ENCODE assay signal across 10 cellular contexts in the genomic region with DNA sequence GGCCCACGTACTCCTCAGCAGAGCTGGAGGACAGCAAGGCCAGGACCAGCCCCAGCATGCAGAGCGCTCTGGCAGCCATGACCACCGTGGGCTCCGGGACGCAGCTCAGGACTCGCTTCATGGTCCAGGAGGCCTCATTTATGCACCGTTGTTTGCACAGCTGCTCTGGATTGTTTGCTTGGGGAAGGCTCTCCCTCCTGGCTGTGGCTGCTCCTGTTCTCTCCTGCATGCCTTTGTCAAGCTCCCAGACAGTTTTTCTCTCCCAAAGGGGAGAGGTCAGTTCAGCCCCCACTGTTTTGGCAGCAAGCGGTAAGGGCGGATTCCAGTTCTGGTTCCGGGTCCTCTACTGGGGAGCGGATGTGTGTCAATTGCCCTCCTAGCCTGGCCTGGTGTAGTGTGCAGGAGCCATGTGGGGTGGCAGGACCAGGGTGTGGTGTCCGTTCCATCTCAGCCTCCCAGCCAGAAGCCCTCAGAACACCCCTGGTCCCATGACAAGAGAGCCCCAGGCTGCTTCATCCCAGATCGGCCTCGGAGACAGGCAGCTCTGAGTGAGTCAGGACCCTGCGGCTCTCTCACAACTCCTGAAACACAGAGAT. TPM values are rescaled to one million over a fixed set of nuclear protein-coding genes. Genes with fewer than 3 reads are reported as not detected.
DNase-seq lines count a peak whose midpoint lies in the region; ATAC-seq, FAIRE-seq and TF ChIP-seq lines count a peak whose summit lies in the region.
"Had no signal": no experiment of that assay in that cellular context is flagged by ENCODE, and none has a peak within 500 bp of the region (broad histone marks: within the 10 kb centered on the region; RNA-seq: fewer than 3 reads in every experiment).

A gene with protein sequence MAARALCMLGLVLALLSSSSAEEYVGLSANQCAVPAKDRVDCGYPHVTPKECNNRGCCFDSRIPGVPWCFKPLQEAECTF (minus strand): TSS at position 114 of the 596 bp plus-strand sequence. CDS start 35 bp downstream, at position 79.

- no peak within 1 kb of the TSS for H2BK15ac ChIP-seq in IMR-90 (ENCODE audit: low read depth, low read length)

- no peak within 1 kb of the TSS for H4K91ac ChIP-seq in IMR-90 (ENCODE audit: insufficient read depth, low read depth, low read length)

- H2BK5ac ChIP-seq in IMR-90 (ENCODE audit: low read depth, low read length, poor library complexity, severe bottlenecking): no peak within 1 kb of the TSS

- no peak within 1 kb of the TSS for H3K23ac ChIP-seq in IMR-90 (ENCODE audit: low read depth, low read length)

- peak within 1 kb of the TSS; percentile 47 for H3K4me3 Mint-ChIP-seq in progenitor cell of endocrine pancreas (ENCODE audit: low read depth)

- H3K27me3 Mint-ChIP-seq in progenitor cell of endocrine pancreas: peaks cover under 1% of the 10 kb centered on the region

- no peak within 1 kb of the TSS for H3K27ac ChIP-seq in IMR-90 (ENCODE audit: insufficient read depth, low read length)
- H3K27ac ChIP-seq in endothelial cell of umbilical vein (ENCODE audit: insufficient read depth, low read depth, low read length): no peak within 1 kb of the TSS
- no peak within 1 kb of the TSS for H3K27ac ChIP-seq in brain microvascular endothelial cell
- H3K27ac ChIP-seq: cardiac muscle cell had no signal

- no peak for TF ChIP-seq CTCF in IMR-90 (conservative IDR thresholded peaks at IDR 0.05; ENCODE audit: low read depth, low read length)
- no peak for TF ChIP-seq CTCF in endothelial cell of umbilical vein (IDR thresholded peaks at IDR 0.05; ENCODE audit: extremely low read depth in 1 of 2, insufficient read depth in 1 of 2, low read depth in 1 of 2, low read length in 2 of 2)
- TF ChIP-seq CTCF in progenitor cell of endocrine pancreas (IDR thresholded peaks at IDR 0.05; ENCODE audit: unreplicated experiment): no peak
- TF ChIP-seq CTCF in brain microvascular endothelial cell (IDR thresholded peaks at IDR 0.05; ENCODE audit: low read depth, low read length, missing control alignments): no peak

- H3K4me3 ChIP-seq in IMR-90 (ENCODE audit: insufficient read depth, low read depth, low read length): no peak within 1 kb of the TSS
- H3K4me3 ChIP-seq in endothelial cell of umbilical vein (replicated peaks in 1 of 3; ENCODE audit: insufficient read depth in 1 of 3, low read depth in 1 of 3, low read length in 3 of 3): no peak within 1 kb of the TSS
- no peak within 1 kb of the TSS for H3K4me3 ChIP-seq in brain microvascular endothelial cell (ENCODE audit: low read depth, low read length)
- H3K4me3 ChIP-seq: cardiac muscle cell had no signal

- H3K9me1 ChIP-seq in IMR-90 (ENCODE audit: insufficient read depth, low read length) (no peaks in the 10 kb centered on the region), endothelial cell of umbilical vein (replicated peaks; ENCODE audit: control insufficient read depth, extremely low read depth, insufficient read depth, low read length) (no peaks in the 10 kb centered on the region)

- H3K36me3 ChIP-seq in IMR-90 (ENCODE audit: control insufficient read depth, insufficient read depth, low read length) (no peaks in the 10 kb centered on the region), endothelial cell of umbilical vein (ENCODE audit: control insufficient read depth in 2 of 2, extremely low read depth in 1 of 2, insufficient read depth in 2 of 2, low read length in 2 of 2) (no peaks in the 10 kb centered on the region), brain microvascular endothelial cell (replicated peaks) (no peaks in the 10 kb centered on the region)
- H3K36me3 ChIP-seq: cardiac muscle cell had no signal

- ATAC-seq in IMR-90 (ENCODE audit: low read depth): no peak
- no peak for ATAC-seq in HG02970 (IDR thresholded peaks at IDR 0.05; ENCODE audit: low FRiP score, unreplicated experiment)
- ATAC-seq in HG02642 (IDR thresholded peaks at IDR 0.05; ENCODE audit: poor library complexity, unreplicated experiment): no peak
- no peak for ATAC-seq in HG03432 (IDR thresholded peaks at IDR 0.05; ENCODE audit: unreplicated experiment)

- TF ChIP-seq POLR2A in IMR-90 (IDR thresholded peaks at IDR 0.05; ENCODE audit: low read depth, low read length): no peak
- TF ChIP-seq POLR2A in endothelial cell of umbilical vein (IDR thresholded peaks at IDR 0.05; ENCODE audit: low read depth, low read length): no peak

- dilution Hi-C loops in IMR-90 (cut with HindIII; ENCODE audit: low sequenced_read_pairs, unreplicated experiment): no loop called here
- dilution Hi-C loops in endothelial cell of umbilical vein (cut with MboI; ENCODE audit: extremely low pct_ligation_motif_present, low sequenced_read_pairs): no loop called here

- H2AFZ ChIP-seq in IMR-90 (replicated peaks; ENCODE audit: low read length, poor library complexity): peak within 1 kb of the TSS; percentile 56
- peak within 1 kb of the TSS; percentile 16 for H2AFZ ChIP-seq in endothelial cell of umbilical vein (ENCODE audit: low read depth, low read length)

- no peaks in the 10 kb centered on the region for H3K9me3 Mint-ChIP-seq in progenitor cell of endocrine pancreas (ENCODE audit: low read depth)

- no peak within 1 kb of the TSS for H3K9ac ChIP-seq in IMR-90 (ENCODE audit: low read depth, low read length)
- H3K9ac ChIP-seq in endothelial cell of umbilical vein (replicated peaks; ENCODE audit: extremely low read depth, insufficient read depth, low read length): no peak within 1 kb of the TSS

- H3K79me1 ChIP-seq in IMR-90 (ENCODE audit: low read depth in 1 of 2, low read length in 2 of 2): no peaks in the 10 kb centered on the region

- DNase-seq in IMR-90: no peak
- DNase-seq in NCI-H510A (lab: John Stamatoyannopoulos, UW): peak; percentile 95
- no peak for DNase-seq in endothelial cell of umbilical vein (ENCODE audit: low read depth, low spot score)
- DNase-seq in progenitor cell of endocrine pancreas (ENCODE audit: low spot score, unreplicated experiment): peak; percentile 27
- no peak for DNase-seq in brain microvascular endothelial cell
- DNase-seq: KBM-7 had no signal

- H3K36me3 Mint-ChIP-seq in progenitor cell of endocrine pancreas (ENCODE audit: insufficient read depth): no peaks in the 10 kb centered on the region

- no peak within 1 kb of the TSS for H3K18ac ChIP-seq in IMR-90 (ENCODE audit: low read depth, low read length)

- no peak within 1 kb of the TSS for H4K8ac ChIP-seq in IMR-90 (ENCODE audit: low read depth in 2 of 2, low read length in 2 of 2)

- H3K4me2 ChIP-seq in IMR-90 (ENCODE audit: low read depth, low read length) (no peak within 1 kb of the TSS), endothelial cell of umbilical vein (ENCODE audit: insufficient read depth, low read length) (no peak within 1 kb of the TSS)

- H4K5ac ChIP-seq in IMR-90 (ENCODE audit: low read depth, low read length): no peak within 1 kb of the TSS

- no peak within 1 kb of the TSS for H2AK5ac ChIP-seq in IMR-90 (ENCODE audit: low read depth, low read length)

- no peak within 1 kb of the TSS for H3K4ac ChIP-seq in IMR-90 (ENCODE audit: low read depth, low read length)

- no peak for FAIRE-seq in endothelial cell of umbilical vein (lab: Jason Lieb, UNC)

- H3K4me1 ChIP-seq in IMR-90 (ENCODE audit: control insufficient read depth, insufficient read depth, low read length) (no peaks in the 10 kb centered on the region), endothelial cell of umbilical vein (ENCODE audit: control insufficient read depth, extremely low read depth, insufficient read depth, low read length) (no peaks in the 10 kb centered on the region)

- POLR2A ChIA-PET in IMR-90 (lab: Charles Lee; ENCODE audit: unreplicated experiment) (no interaction called here), endothelial cell of umbilical vein (lab: Charles Lee) (no interaction called here)

- intact Hi-C loops in IMR-90 (cut with micrococcal nuclease): no loop called here
- intact Hi-C loops in endothelial cell of umbilical vein (cut with micrococcal nuclease): no loop called here

- no peak for TF ChIP-seq RAD21 in IMR-90 (IDR thresholded peaks at IDR 0.05; ENCODE audit: low read length)

- H3K14ac ChIP-seq in IMR-90 (replicated peaks; ENCODE audit: low read depth, low read length): no peak within 1 kb of the TSS

- no peaks in the 10 kb centered on the region for H3K79me2 ChIP-seq in endothelial cell of umbilical vein (ENCODE audit: control insufficient read depth, insufficient read depth, low read length)

- no peak within 1 kb of the TSS for H3K56ac ChIP-seq in IMR-90 (ENCODE audit: extremely low read depth, insufficient read depth, low read length)

- H2BK120ac ChIP-seq in IMR-90 (ENCODE audit: low read depth, low read length): no peak within 1 kb of the TSS

- CTCF ChIA-PET in IMR-90 (lab: Yijun Ruan, JAX): no interaction called here
- CTCF ChIA-PET in endothelial cell of umbilical vein (lab: Charles Lee): interaction anchor here (1.0 to 1.4 kb wide), 3 partner anchors 14 to 170 kb away, joined by 3 read pairs; no protein-coding TSS in a partner anchor

- WGBS in IMR-90 (ENCODE audit: extremely low coverage in 2 of 2, insufficient read length in 1 of 2), 2 experiments: no CpG with 5 or more reads among the region's 15 CpGs

- H3K4me1 Mint-ChIP-seq in progenitor cell of endocrine pancreas (ENCODE audit: low read depth): peaks cover 33% of the 10 kb centered on the region

- no peak within 1 kb of the TSS for H2BK20ac ChIP-seq in IMR-90 (ENCODE audit: low read depth, low read length)

- H4K20me1 ChIP-seq in IMR-90 (ENCODE audit: insufficient read depth, low read length) (no peaks in the 10 kb centered on the region; the same call in 1 of the 2 replicates), endothelial cell of umbilical vein (replicated peaks; ENCODE audit: control insufficient read depth, extremely low read depth, insufficient read depth, low read length) (no peaks in the 10 kb centered on the region)

- BruUV-seq in IMR-90 (replicated peaks; lab: Mats Ljungman, UMichigan): no TSS peak
- no TSS peak for BruUV-seq in endothelial cell of umbilical vein (replicated peaks; lab: Mats Ljungman, UMichigan)

- in situ Hi-C loops in IMR-90 (cut with MboI; ENCODE audit: low sequenced_read_pairs) (no loop called here), brain microvascular endothelial cell (cut with HindIII; ENCODE audit: low pct_ligation_motif_present, low sequenced_read_pairs) (no loop called here)

- H3K9me3 ChIP-seq in IMR-90 (ENCODE audit: control insufficient read depth, insufficient read depth, low read length): no peaks in the 10 kb centered on the region
- H3K9me3 ChIP-seq in endothelial cell of umbilical vein (replicated peaks; ENCODE audit: control insufficient read depth, insufficient read depth, low read length): no peaks in the 10 kb centered on the region

- H3K27me3 ChIP-seq in IMR-90 (ENCODE audit: control insufficient read depth, insufficient read depth, low read length) (peaks cover 47% of the 10 kb centered on the region), endothelial cell of umbilical vein (ENCODE audit: control insufficient read depth in 2 of 2, insufficient read depth in 2 of 2, low read length in 2 of 2) (peaks cover 2 to 6% of the 10 kb centered on the region in 2 experiments), brain microvascular endothelial cell (replicated peaks) (no peaks in the 10 kb centered on the region)
- H3K27me3 ChIP-seq: cardiac muscle cell had no signal

- peak within 1 kb of the TSS; percentile 93 for H3K27ac Mint-ChIP-seq in progenitor cell of endocrine pancreas

- H2AK9ac ChIP-seq in IMR-90 (replicated peaks; ENCODE audit: low read depth, low read length, poor library complexity): peak within 1 kb of the TSS; percentile 48

RNA-seq across cellular contexts. Expression of the gene that starts here (rescaled TPM):
- total RNA-seq in IMR-90 (2012; rRNA removed): not detected in 2 replicates
- not detected in 2 replicates for polyA plus RNA-seq in IMR-90 (2012; rRNA removed)
- not detected in 2 replicates for polyA plus RNA-seq in IMR-90 (2012; cell fraction: cytosol; rRNA removed)
- polyA plus RNA-seq in IMR-90 (2012; cell fraction: nucleus; rRNA removed; ENCODE audit: low replicate concordance): not detected in 2 replicates
- 0.93 and 1.9 TPM in 2 replicates for total RNA-seq in endothelial cell of umbilical vein
- polyA plus RNA-seq in endothelial cell of umbilical vein: 1.8 TPM in 2 replicates
- polyA plus RNA-seq in endothelial cell of umbilical vein (2011; cell fraction: cytosol; rRNA removed): 1.1 and 1.5 TPM in 2 replicates
- 0.29 and 0.47 TPM in 2 replicates for polyA plus RNA-seq in endothelial cell of umbilical vein (2011; cell fraction: nucleus; rRNA removed)
- polyA plus RNA-seq in endothelial cell of umbilical vein (2012): 9.0 and 14.8 TPM in 2 replicates
- polyA minus RNA-seq in endothelial cell of umbilical vein: not detected in 2 replicates
- polyA minus RNA-seq in endothelial cell of umbilical vein (2011; cell fraction: cytosol; rRNA and poly(A)+ RNA removed): not detected
- polyA minus RNA-seq in endothelial cell of umbilical vein (2011; cell fraction: nucleus; rRNA and poly(A)+ RNA removed): not detected in 2 replicates
- 40.1 and 40.3 TPM in 2 replicates for total RNA-seq in progenitor cell of endocrine pancreas
- total RNA-seq: cardiac muscle cell had no signal

Comparison
In these comparisons a context has a peak if more than half of its experiments do, and no peak if none do; other contexts are left out.
1. RNA of the gene that starts here (total RNA-seq): 40.1 to 40.3 TPM in progenitor cell of endocrine pancreas; 0.93 to 1.9 TPM in endothelial cell of umbilical vein and not detected in IMR-90; every median in the first group is over 10 times any median in the second.
2. DNase-seq: peak in NCI-H510A (single experiment) and progenitor cell of endocrine pancreas (single experiment); none in IMR-90 (single experiment), endothelial cell of umbilical vein (single experiment) and brain microvascular endothelial cell (single experiment).